In the genomic region with DNA sequence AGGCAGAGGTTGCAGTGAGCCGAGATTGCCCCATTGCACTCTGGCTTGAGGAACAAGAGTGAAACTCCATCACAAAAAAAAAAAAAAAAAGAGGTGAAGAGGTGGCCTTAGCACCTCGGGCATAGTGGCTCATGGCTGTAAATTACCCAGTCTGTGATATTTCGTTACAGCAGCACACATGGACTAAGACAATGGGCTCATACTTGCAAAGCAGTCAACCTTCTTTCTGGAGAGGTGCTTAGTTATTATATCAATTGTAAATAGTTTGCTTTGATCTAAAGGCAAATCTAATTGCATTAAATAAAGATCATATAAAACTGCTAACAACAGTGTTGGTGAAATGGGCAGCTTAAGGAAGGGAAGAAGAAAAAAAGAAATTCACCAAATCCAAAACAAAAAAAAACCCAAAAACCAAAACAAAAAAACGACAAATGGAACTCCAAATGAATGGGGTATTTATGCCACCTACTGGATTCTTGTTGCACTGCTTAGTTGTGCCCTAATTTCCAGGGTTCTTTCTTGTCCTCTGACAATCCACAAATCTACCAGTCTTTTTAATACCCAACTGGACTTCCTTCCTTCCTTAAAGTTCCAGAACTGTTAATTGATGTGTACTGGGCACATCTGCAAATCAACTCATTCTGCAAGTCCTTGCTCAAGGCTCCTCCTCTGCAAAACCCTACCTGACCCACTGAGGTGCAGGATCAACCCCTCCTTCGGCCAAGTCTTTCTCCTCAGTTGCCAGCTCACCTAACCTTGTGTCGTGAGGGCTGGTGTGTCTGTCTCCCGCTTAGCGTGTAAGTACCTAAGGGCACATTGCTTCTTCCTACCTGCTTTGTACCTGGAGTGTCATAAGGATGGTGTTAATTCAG, we compare ENCODE assay signal across 9 cellular contexts. TPM values are rescaled to one million over a fixed set of nuclear protein-coding genes. Genes with fewer than 3 reads are reported as not detected.
A peak's percentile ranks its signal among the peaks of the same experiment; 100 is the strongest.
DNase-seq lines count a peak whose midpoint lies in the region; ATAC-seq and TF ChIP-seq lines count a peak whose summit lies in the region.
"Had no signal": no experiment of that assay in that cellular context is flagged by ENCODE, and none has a peak within 500 bp of the region (broad histone marks: within the 10 kb centered on the region; RNA-seq: fewer than 3 reads in every experiment).

No MANE protein-coding gene starts in this region.

- no peak overlapping the region for H3K27ac Mint-ChIP-seq in stimulated activated memory B cell treated with anti-CD40 and anti-IgM and Interleukin-4, amounts not matched to agents 10 μg/mL and 1 μg/mL and 100 μg/mL, for 72 hours

- H3K4me1 Mint-ChIP-seq in stimulated activated memory B cell treated with anti-CD40 and anti-IgM and Interleukin-4, amounts not matched to agents 10 μg/mL and 1 μg/mL and 100 μg/mL, for 72 hours, result no peaks in the 10 kb centered on the region

- no peak overlapping the region for H3K4me3 Mint-ChIP-seq in stimulated activated memory B cell treated with anti-CD40 and anti-IgM and Interleukin-4, amounts not matched to agents 10 μg/mL and 1 μg/mL and 100 μg/mL, for 72 hours

- H3K9me3 Mint-ChIP-seq in stimulated activated memory B cell treated with anti-CD40 and anti-IgM and Interleukin-4, amounts not matched to agents 10 μg/mL and 1 μg/mL and 100 μg/mL, for 72 hours, result no peaks in the 10 kb centered on the region

- ATAC-seq in HG03159 (IDR thresholded peaks at IDR 0.05; ENCODE audit: unreplicated experiment) (peak; percentile 70), omental fat pad (ENCODE audit: low FRiP score) (no peak), HG02571 (IDR thresholded peaks at IDR 0.05; ENCODE audit: unreplicated experiment) (no peak), HG02938 (IDR thresholded peaks at IDR 0.05; ENCODE audit: unreplicated experiment) (no peak)
- ATAC-seq in stimulated activated memory B cell treated with anti-CD40 and anti-IgM and Interleukin-4, amounts not matched to agents 10 μg/mL and 1 μg/mL and 100 μg/mL, for 72 hours, result no peak

- TF ChIP-seq CTCF in omental fat pad (IDR thresholded peaks at IDR 0.05), result peak in 2 of 3 donors; percentile 15 to 17

- H3K27me3 Mint-ChIP-seq in stimulated activated memory B cell treated with anti-CD40 and anti-IgM and Interleukin-4, amounts not matched to agents 10 μg/mL and 1 μg/mL and 100 μg/mL, for 72 hours, result no peaks in the 10 kb centered on the region

- H3K36me3 Mint-ChIP-seq in stimulated activated memory B cell treated with anti-CD40 and anti-IgM and Interleukin-4, amounts not matched to agents 10 μg/mL and 1 μg/mL and 100 μg/mL, for 72 hours, result no peaks in the 10 kb centered on the region

- DNase-seq in DMS 273 treated with DMSO at 0.1 percent for 48 hours (lab: John Stamatoyannopoulos, UW) (peak; percentile 2), RPMI8226 (peak; percentile 43), fibroblast of gingiva (ENCODE audit: low read depth) (peak; percentile 19), omental fat pad (ENCODE audit: low spot score) (no peak)

RNA-seq across cellular contexts. Expression of gene DMRT1, which starts 35.0 kb away (rescaled TPM):
- not detected for total RNA-seq in omental fat pad
- total RNA-seq: T-helper 1 cell treated with Interleukin-12 subunit alpha and Interleukin-12 subunit beta and Interleukin-4 antibody, amounts not matched to agents 30 ng/mL and 1 ng/mL, for 36 hours had no signal
